ENCODE assay signal across 2 cellular contexts in genomic region chr4:95102391-95102790, GRCh38.
TF ChIP-seq lines count a peak whose summit lies in the region.

No MANE protein-coding gene starts in this region.

TF ChIP-seq in A549, 52 proteins besides CTCF, POLR2A, EP300 and RAD21 (continued from another document):
- no peak for TF ChIP-seq HOXB13 (CRISPR knock-in tag; IDR thresholded peaks at IDR 0.05; ENCODE audit: low read depth)
- no peak for TF ChIP-seq HMGXB4 (CRISPR knock-in tag; IDR thresholded peaks at IDR 0.05; ENCODE audit: borderline replicate concordance)
- TF ChIP-seq TP53 (CRISPR knock-in tag; IDR thresholded peaks at IDR 0.05) = no peak
- TF ChIP-seq E2F6 (IDR thresholded peaks at IDR 0.05; ENCODE audit: borderline replicate concordance, low read depth) = no peak
- no peak for TF ChIP-seq HEYL (CRISPR knock-in tag; IDR thresholded peaks at IDR 0.05)
- no peak for TF ChIP-seq FOXS1 (CRISPR knock-in tag; IDR thresholded peaks at IDR 0.05)
- no peak for TF ChIP-seq KDM1A (IDR thresholded peaks at IDR 0.05; ENCODE audit: low read depth)
- no peak for TF ChIP-seq MAZ (IDR thresholded peaks at IDR 0.05; ENCODE audit: borderline replicate concordance, low read depth, low read length)
- no peak for TF ChIP-seq NFE2L2 (conservative IDR thresholded peaks at IDR 0.05; ENCODE audit: low read length)
TF ChIP-seq in A549: peak in this region for 0.

TF ChIP-seq in IMR-90, 13 proteins besides CTCF, POLR2A, EP300 and RAD21 (continued from another document):
- TF ChIP-seq SMC3 (IDR thresholded peaks at IDR 0.05; ENCODE audit: low read depth, low read length) (no peak), MXI1 (IDR thresholded peaks at IDR 0.05; ENCODE audit: borderline replicate concordance, low read depth, low read length) (no peak), FOS (IDR thresholded peaks at IDR 0.05; ENCODE audit: low read depth, low read length) (no peak)
